In genomic region chr19:41135390-41136384, GRCh38 we compare ENCODE assay signal across 1 cellular context.
TF ChIP-seq lines count a peak whose summit lies in the region.

No MANE protein-coding gene starts in this region.

TF ChIP-seq in K562, 482 proteins besides CTCF, POLR2A, EP300 and RAD21:
- TF ChIP-seq POLR2G (IDR thresholded peaks at IDR 0.05; ENCODE audit: low read depth, low read length) (peak; percentile 52), RBFOX2 (IDR thresholded peaks at IDR 0.05; ENCODE audit: low read depth, low read length) (peak; percentile 30; the same call in 1 of the 2 replicates)
- TF ChIP-seq, protein P1, sequence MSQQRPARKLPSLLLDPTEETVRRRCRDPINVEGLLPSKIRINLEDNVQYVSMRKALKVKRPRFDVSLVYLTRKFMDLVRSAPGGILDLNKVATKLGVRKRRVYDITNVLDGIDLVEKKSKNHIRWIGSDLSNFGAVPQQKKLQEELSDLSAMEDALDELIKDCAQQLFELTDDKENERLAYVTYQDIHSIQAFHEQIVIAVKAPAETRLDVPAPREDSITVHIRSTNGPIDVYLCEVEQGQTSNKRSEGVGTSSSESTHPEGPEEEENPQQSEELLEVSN (IDR thresholded peaks at IDR 0.05; ENCODE audit: borderline replicate concordance in 1 of 2, extremely low read depth in 1 of 2, insufficient read depth in 1 of 2, insufficient read length in 1 of 2, low read depth in 1 of 2, low read length in 1 of 2, poor library complexity in 1 of 2, severe bottlenecking in 1 of 2), result peak in 1 of 2 experiments; percentile 27
